ENCODE assay signal across 23 cellular contexts in the genomic region with DNA sequence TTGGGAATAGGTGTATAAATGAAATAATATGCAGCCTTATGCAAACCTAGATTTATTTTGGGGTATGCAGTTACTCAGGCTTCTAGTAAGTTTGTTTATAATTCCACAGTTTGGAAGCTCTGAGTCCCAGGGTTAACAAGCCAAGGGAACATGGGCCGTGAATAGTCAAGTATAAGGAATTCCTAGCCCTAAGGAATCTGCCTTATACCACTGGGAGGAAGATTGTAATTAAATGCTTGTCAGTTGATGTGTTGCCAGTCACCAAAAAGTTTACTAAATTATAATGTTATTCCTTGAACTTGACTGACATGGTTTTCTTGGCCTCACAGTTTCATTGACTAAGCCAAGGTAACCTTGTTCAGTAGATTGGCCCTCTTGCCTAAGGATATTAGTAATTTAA.
A peak's percentile ranks its signal among the peaks of the same experiment; 100 is the strongest.
DNase-seq lines count a peak whose midpoint lies in the region; FAIRE-seq lines count a peak whose summit lies in the region.
"Had no signal": no experiment of that assay in that cellular context is flagged by ENCODE, and none has a peak within 500 bp of the region (broad histone marks: within the 10 kb centered on the region; RNA-seq: fewer than 3 reads in every experiment).

No MANE protein-coding gene starts in this region.

- DNase-seq in HS-27A (ENCODE audit: low read depth) (peak; percentile 7), MG63 (peak; percentile 3), astrocyte of the hippocampus (ENCODE audit: low read depth, low spot score) (peak; percentile 55), NCI-H1436 treated with DMSO at 0.1 percent for 48 hours (lab: John Stamatoyannopoulos, UW) (no peak), RCC 7860 (ENCODE audit: low spot score) (no peak), activated gamma-delta T cell treated with Interleukin-2 at 50 U/mL for 16 hours (no peak)
- DNase-seq: 8988T; ACHN; BE2C; C1 segment of cervical spinal cord; CD4-positive, alpha-beta memory T cell; CD4-positive, CD25-positive, alpha-beta regulatory T cell; CD8-positive, alpha-beta memory T cell; COR-L47; DMS 273 treated with DMSO at 0.1 percent for 48 hours; DMS153; DMS53; DMS79; DND-41; GF-D8 had no signal

- no peak for FAIRE-seq in RCC 7860 (lab: Jason Lieb, UNC)
- FAIRE-seq: GM12891, GM19239 had no signal

- H3K36me3 ChIP-seq in MG63: no peaks in the 10 kb centered on the region
- H3K36me3 ChIP-seq: BE2C, BLaER1 had no signal

- no peaks in the 10 kb centered on the region for H3K27me3 ChIP-seq in MG63
- H3K27me3 ChIP-seq: BE2C, BLaER1 had no signal

- H3K4me3 ChIP-seq in MG63: no peak overlapping the region
- H3K4me3 ChIP-seq: BLaER1 had no signal

- H3K9me3 ChIP-seq in MG63: no peaks in the 10 kb centered on the region
- H3K9me3 ChIP-seq: BE2C, BLaER1 had no signal

Comparison
In these comparisons a context has a peak if more than half of its experiments do, and no peak if none do; other contexts are left out.
1. DNase-seq: peak in HS-27A (single experiment), MG63 (single experiment) and astrocyte of the hippocampus (single experiment); none in NCI-H1436 treated with DMSO at 0.1 percent for 48 hours (single experiment), RCC 7860 (single experiment) and activated gamma-delta T cell treated with Interleukin-2 at 50 U/mL for 16 hours (single experiment).